19 cellular contexts compared by ENCODE assay signal in the genomic region with DNA sequence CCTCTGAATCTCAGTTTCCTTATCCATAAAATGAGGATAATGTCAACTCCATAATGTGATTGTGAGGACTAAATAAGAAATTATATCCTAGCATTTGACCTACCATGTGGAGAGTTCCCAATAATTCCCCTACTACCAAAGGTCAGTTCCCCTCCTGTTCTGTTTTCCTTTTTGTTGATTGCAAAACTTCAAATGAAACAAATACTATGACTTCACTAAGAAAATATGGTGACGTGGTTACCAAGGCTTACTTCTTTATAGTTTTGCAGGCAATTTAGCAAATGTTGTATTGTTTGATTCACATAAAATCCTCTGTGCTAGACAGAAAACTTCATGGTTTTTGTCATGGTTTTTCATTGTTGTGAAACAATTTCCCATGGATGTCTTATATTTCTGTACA.
"Had no signal": no experiment of that assay in that cellular context is flagged by ENCODE, and none has a peak within 500 bp of the region (broad histone marks: within the 10 kb centered on the region; RNA-seq: fewer than 3 reads in every experiment).

No MANE protein-coding gene starts in this region.

- H3K36me3 ChIP-seq: suprapubic skin had no signal

- H3K4me1 ChIP-seq: foreskin keratinocyte, suprapubic skin had no signal

- H3K27me3 ChIP-seq: suprapubic skin had no signal

- ATAC-seq: activated CD8-positive, alpha-beta T cell treated with anti-CD3 and anti-CD28 coated beads for 36 hours; activated T-cell treated with anti-CD3 and anti-CD28 coated beads, Interleukin-2, amount 50 U/mL, for 72 hours; effector memory CD8-positive, alpha-beta T cell; mucosa of descending colon; natural killer cell; right cardiac atrium; stimulated activated naive CD8-positive, alpha-beta T cell treated with anti-CD3 and anti-CD28 coated beads, Interleukin-15, Interleukin-2, amounts not matched to agents 100 U/mL and 50 U/mL, for 24 hours had no signal

- DNase-seq: activated CD8-positive, alpha-beta memory T cell treated with anti-CD3 and anti-CD28 coated beads, Interleukin-2, amount 50 U/mL, for 4 hours; activated CD8-positive, alpha-beta T cell treated with anti-CD3 and anti-CD28 coated beads for 36 hours; activated gamma-delta T cell treated with Interleukin-2 at 50 U/mL for 16 hours; activated T-cell treated with anti-CD3 and anti-CD28 coated beads, Interleukin-2, amount 50 U/mL, for 72 hours; caudate nucleus; cortex of kidney; effector memory CD8-positive, alpha-beta T cell; immature natural killer cell; mucosa of descending colon; natural killer cell; nucleus accumbens; right cardiac atrium; stimulated activated CD4-positive, alpha-beta T cell treated with anti-CD3 and anti-CD28 coated beads, Interleukin-4, amount 100 ng/mL, for 1 hour; stimulated activated CD8-positive, alpha-beta memory T cell treated with anti-CD3 and anti-CD28 coated beads, Interleukin-4, amount 100 ng/mL, for 48 hours; stimulated activated naive CD8-positive, alpha-beta T cell treated with anti-CD3 and anti-CD28 coated beads, Interleukin-15, Interleukin-2, amounts not matched to agents 100 U/mL and 50 U/mL, for 24 hours; T-helper 9 cell had no signal

- H3K9me3 ChIP-seq: mucosa of descending colon, suprapubic skin had no signal

- H3K4me3 ChIP-seq: mucosa of descending colon, suprapubic skin had no signal

- H3K27ac ChIP-seq: foreskin keratinocyte, suprapubic skin, VCaP had no signal
